1 cellular context compared by ENCODE assay signal in the genomic region with DNA sequence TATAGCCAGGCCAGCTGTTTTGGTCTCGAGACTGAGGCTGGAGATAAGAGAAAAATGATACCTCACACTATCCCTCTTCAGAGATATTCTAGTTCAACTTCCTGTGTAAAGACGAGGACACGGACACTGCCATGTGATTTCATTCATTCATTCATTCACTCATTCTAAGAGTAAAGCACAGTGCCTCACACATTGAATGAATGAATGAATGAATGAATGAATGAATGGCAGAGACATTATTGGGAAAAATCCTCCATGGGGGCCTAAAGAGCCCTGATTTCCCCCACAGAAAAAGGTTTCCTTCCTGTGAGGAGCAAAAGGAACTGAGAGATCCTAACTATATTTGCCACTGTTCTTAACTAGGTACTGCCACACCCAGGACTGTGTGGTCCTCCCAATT.
TF ChIP-seq lines count a peak whose summit lies in the region.

No MANE protein-coding gene starts in this region.

TF ChIP-seq in SK-N-SH, 30 proteins besides CTCF, POLR2A, EP300 and RAD21 (continued from another document):
- TF ChIP-seq, protein P1, sequence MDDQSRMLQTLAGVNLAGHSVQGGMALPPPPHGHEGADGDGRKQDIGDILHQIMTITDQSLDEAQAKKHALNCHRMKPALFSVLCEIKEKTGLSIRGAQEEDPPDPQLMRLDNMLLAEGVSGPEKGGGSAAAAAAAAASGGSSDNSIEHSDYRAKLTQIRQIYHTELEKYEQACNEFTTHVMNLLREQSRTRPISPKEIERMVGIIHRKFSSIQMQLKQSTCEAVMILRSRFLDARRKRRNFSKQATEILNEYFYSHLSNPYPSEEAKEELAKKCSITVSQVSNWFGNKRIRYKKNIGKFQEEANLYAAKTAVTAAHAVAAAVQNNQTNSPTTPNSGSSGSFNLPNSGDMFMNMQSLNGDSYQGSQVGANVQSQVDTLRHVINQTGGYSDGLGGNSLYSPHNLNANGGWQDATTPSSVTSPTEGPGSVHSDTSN (IDR thresholded peaks at IDR 0.05), result no peak
- no peak for TF ChIP-seq GATA2 (CRISPR knock-in tag; IDR thresholded peaks at IDR 0.05)
- TF ChIP-seq, protein P2, sequence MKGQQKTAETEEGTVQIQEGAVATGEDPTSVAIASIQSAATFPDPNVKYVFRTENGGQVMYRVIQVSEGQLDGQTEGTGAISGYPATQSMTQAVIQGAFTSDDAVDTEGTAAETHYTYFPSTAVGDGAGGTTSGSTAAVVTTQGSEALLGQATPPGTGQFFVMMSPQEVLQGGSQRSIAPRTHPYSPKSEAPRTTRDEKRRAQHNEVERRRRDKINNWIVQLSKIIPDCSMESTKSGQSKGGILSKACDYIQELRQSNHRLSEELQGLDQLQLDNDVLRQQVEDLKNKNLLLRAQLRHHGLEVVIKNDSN (IDR thresholded peaks at IDR 0.05; ENCODE audit: borderline replicate concordance, low read depth), result no peak
TF ChIP-seq in SK-N-SH: peak in this region for 0.
